1 cellular context compared by ENCODE assay signal in genomic region chr5:145834917-145835838, GRCh38.
A peak's percentile ranks its signal among the peaks of the same experiment; 100 is the strongest.
TF ChIP-seq lines count a peak whose summit lies in the region.

PRELID2 (minus strand) TSS chr5:145835342; CDS start chr5:145835251, 91 bp downstream.

TF ChIP-seq in K562, 482 proteins besides CTCF, POLR2A, EP300 and RAD21 (continued from another document and continues in another):
- TF ChIP-seq REST (CRISPR knock-in tag; IDR thresholded peaks at IDR 0.05; ENCODE audit: low read depth) (0 out of 2 replicates have a peak, but pooled peaks have one; percentile 45), HEY1 (CRISPR knock-in tag; IDR thresholded peaks at IDR 0.05; ENCODE audit: borderline replicate concordance) (no peak), TCFL5 (CRISPR knock-in tag; conservative IDR thresholded peaks at IDR 0.05) (no peak), ZNF121 (CRISPR knock-in tag; conservative IDR thresholded peaks at IDR 0.05) (no peak), MXI1 (IDR thresholded peaks at IDR 0.05; ENCODE audit: low read depth, low read length) (peak; percentile 17; the same call in 1 of the 2 replicates), TARDBP (IDR thresholded peaks at IDR 0.05) (0 out of 2 replicates have a peak, but pooled peaks have one; percentile 79), POLR2H (tag; IDR thresholded peaks at IDR 0.05; ENCODE audit: low read depth) (peak; percentile 75), ZBTB33 (CRISPR knock-in tag; IDR thresholded peaks at IDR 0.05) (peak; percentile 69; the same call in 1 of the 2 replicates), STAT5A (IDR thresholded peaks at IDR 0.05; ENCODE audit: borderline replicate concordance, low read length) (no peak), MGA (IDR thresholded peaks at IDR 0.05) (peak; percentile 75), L3MBTL2 (IDR thresholded peaks at IDR 0.05) (peak; percentile 87), SPI1 (IDR thresholded peaks at IDR 0.05; ENCODE audit: borderline replicate concordance, low read depth, low read length) (no peak), EGR1 (conservative IDR thresholded peaks at IDR 0.05) (peak; percentile 91), ZNF280B (CRISPR knock-in tag; IDR thresholded peaks at IDR 0.05) (no peak), ILF3 (IDR thresholded peaks at IDR 0.05; ENCODE audit: borderline replicate concordance) (0 out of 2 replicates have a peak, but pooled peaks have one; percentile 80), RREB1 (CRISPR knock-in tag; IDR thresholded peaks at IDR 0.05) (0 out of 2 replicates have a peak, but pooled peaks have one; percentile 11), CHAMP1 (IDR thresholded peaks at IDR 0.05) (0 out of 2 replicates have a peak, but pooled peaks have one; percentile 55), HNRNPLL (IDR thresholded peaks at IDR 0.05; ENCODE audit: low read depth, low read length, poor library complexity, severe bottlenecking) (peak; percentile 83), TBP (optimal IDR thresholded peaks at IDR 0.05; ENCODE audit: low read depth, low read length) (peak; percentile 85), ZNF583 (CRISPR knock-in tag; IDR thresholded peaks at IDR 0.05) (no peak)
